Comparison of ENCODE assay signal across 1 cellular context in genomic region chr11:128480066-128480465, GRCh38.
TF ChIP-seq lines count a peak whose summit lies in the region.

No MANE protein-coding gene starts in this region.

TF ChIP-seq in GM12878, 131 proteins besides CTCF, POLR2A, EP300 and RAD21 (continued from another document):
- TF ChIP-seq, protein P1, sequence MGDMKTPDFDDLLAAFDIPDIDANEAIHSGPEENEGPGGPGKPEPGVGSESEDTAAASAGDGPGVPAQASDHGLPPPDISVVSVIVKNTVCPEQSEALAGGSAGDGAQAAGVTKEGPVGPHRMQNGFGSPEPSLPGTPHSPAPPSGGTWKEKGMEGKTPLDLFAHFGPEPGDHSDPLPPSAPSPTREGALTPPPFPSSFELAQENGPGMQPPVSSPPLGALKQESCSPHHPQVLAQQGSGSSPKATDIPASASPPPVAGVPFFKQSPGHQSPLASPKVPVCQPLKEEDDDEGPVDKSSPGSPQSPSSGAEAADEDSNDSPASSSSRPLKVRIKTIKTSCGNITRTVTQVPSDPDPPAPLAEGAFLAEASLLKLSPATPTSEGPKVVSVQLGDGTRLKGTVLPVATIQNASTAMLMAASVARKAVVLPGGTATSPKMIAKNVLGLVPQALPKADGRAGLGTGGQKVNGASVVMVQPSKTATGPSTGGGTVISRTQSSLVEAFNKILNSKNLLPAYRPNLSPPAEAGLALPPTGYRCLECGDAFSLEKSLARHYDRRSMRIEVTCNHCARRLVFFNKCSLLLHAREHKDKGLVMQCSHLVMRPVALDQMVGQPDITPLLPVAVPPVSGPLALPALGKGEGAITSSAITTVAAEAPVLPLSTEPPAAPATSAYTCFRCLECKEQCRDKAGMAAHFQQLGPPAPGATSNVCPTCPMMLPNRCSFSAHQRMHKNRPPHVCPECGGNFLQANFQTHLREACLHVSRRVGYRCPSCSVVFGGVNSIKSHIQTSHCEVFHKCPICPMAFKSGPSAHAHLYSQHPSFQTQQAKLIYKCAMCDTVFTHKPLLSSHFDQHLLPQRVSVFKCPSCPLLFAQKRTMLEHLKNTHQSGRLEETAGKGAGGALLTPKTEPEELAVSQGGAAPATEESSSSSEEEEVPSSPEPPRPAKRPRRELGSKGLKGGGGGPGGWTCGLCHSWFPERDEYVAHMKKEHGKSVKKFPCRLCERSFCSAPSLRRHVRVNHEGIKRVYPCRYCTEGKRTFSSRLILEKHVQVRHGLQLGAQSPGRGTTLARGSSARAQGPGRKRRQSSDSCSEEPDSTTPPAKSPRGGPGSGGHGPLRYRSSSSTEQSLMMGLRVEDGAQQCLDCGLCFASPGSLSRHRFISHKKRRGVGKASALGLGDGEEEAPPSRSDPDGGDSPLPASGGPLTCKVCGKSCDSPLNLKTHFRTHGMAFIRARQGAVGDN (IDR thresholded peaks at IDR 0.05), result no peak
- TF ChIP-seq TBL1XR1 (IDR thresholded peaks at IDR 0.05; ENCODE audit: low read depth, low read length) (no peak), SUPT20H (IDR thresholded peaks at IDR 0.05; ENCODE audit: borderline replicate concordance, control insufficient read depth, low read depth, low read length) (no peak), MEF2B (IDR thresholded peaks at IDR 0.05; ENCODE audit: partially characterized antibody, poor library complexity, severe bottlenecking) (no peak), ZNF384 (IDR thresholded peaks at IDR 0.05; ENCODE audit: borderline replicate concordance, low read depth, low read length) (no peak), ZNF274 (IDR thresholded peaks at IDR 0.05; ENCODE audit: insufficient read depth, insufficient read length) (no peak), CHD4 (IDR thresholded peaks at IDR 0.05) (no peak), HDGF (IDR thresholded peaks at IDR 0.05) (no peak), EGR1 (IDR thresholded peaks at IDR 0.05; ENCODE audit: borderline replicate concordance in 1 of 2, low read depth in 2 of 2, low read length in 2 of 2) (no peak), YBX1 (IDR thresholded peaks at IDR 0.05) (no peak), CBFB (IDR thresholded peaks at IDR 0.05; ENCODE audit: low read depth) (no peak), NR2C2 (IDR thresholded peaks at IDR 0.05; ENCODE audit: borderline replicate concordance, control insufficient read depth, insufficient read length, low read depth) (no peak), GABPA (IDR thresholded peaks at IDR 0.05; ENCODE audit: low read depth) (no peak), MEF2A (IDR thresholded peaks at IDR 0.05; ENCODE audit: insufficient read depth, low read depth, low read length) (no peak), USF2 (IDR thresholded peaks at IDR 0.05; ENCODE audit: borderline replicate concordance, low read depth, low read length) (no peak)
- TF ChIP-seq, protein P2, sequence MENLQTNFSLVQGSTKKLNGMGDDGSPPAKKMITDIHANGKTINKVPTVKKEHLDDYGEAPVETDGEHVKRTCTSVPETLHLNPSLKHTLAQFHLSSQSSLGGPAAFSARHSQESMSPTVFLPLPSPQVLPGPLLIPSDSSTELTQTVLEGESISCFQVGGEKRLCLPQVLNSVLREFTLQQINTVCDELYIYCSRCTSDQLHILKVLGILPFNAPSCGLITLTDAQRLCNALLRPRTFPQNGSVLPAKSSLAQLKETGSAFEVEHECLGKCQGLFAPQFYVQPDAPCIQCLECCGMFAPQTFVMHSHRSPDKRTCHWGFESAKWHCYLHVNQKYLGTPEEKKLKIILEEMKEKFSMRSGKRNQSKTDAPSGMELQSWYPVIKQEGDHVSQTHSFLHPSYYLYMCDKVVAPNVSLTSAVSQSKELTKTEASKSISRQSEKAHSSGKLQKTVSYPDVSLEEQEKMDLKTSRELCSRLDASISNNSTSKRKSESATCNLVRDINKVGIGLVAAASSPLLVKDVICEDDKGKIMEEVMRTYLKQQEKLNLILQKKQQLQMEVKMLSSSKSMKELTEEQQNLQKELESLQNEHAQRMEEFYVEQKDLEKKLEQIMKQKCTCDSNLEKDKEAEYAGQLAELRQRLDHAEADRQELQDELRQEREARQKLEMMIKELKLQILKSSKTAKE (IDR thresholded peaks at IDR 0.05; ENCODE audit: low read depth, poor library complexity, severe bottlenecking), result no peak
